ENCODE assay signal across 1 cellular context in genomic region chr20:10434832-10435812, GRCh38.
TF ChIP-seq lines count a peak whose summit lies in the region.

TSS of gene SLX4IP (plus strand) at chr20:10435305. CDS start at chr20:10458205, 22,900 bp downstream.

TF ChIP-seq in HepG2, 621 proteins besides CTCF, POLR2A, EP300 and RAD21 (continued from another document and continues in another):
- TF ChIP-seq, protein P1, sequence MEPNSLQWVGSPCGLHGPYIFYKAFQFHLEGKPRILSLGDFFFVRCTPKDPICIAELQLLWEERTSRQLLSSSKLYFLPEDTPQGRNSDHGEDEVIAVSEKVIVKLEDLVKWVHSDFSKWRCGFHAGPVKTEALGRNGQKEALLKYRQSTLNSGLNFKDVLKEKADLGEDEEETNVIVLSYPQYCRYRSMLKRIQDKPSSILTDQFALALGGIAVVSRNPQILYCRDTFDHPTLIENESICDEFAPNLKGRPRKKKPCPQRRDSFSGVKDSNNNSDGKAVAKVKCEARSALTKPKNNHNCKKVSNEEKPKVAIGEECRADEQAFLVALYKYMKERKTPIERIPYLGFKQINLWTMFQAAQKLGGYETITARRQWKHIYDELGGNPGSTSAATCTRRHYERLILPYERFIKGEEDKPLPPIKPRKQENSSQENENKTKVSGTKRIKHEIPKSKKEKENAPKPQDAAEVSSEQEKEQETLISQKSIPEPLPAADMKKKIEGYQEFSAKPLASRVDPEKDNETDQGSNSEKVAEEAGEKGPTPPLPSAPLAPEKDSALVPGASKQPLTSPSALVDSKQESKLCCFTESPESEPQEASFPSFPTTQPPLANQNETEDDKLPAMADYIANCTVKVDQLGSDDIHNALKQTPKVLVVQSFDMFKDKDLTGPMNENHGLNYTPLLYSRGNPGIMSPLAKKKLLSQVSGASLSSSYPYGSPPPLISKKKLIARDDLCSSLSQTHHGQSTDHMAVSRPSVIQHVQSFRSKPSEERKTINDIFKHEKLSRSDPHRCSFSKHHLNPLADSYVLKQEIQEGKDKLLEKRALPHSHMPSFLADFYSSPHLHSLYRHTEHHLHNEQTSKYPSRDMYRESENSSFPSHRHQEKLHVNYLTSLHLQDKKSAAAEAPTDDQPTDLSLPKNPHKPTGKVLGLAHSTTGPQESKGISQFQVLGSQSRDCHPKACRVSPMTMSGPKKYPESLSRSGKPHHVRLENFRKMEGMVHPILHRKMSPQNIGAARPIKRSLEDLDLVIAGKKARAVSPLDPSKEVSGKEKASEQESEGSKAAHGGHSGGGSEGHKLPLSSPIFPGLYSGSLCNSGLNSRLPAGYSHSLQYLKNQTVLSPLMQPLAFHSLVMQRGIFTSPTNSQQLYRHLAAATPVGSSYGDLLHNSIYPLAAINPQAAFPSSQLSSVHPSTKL (CRISPR knock-in tag; IDR thresholded peaks at IDR 0.05) = peak; percentile 74
- TF ChIP-seq ZNF430 (CRISPR knock-in tag; IDR thresholded peaks at IDR 0.05) = peak; percentile 72; the same call in 1 of the 2 replicates
- peak; percentile 46; the same call in 1 of the 2 replicates for TF ChIP-seq ZNF431 (CRISPR knock-in tag; IDR thresholded peaks at IDR 0.05; ENCODE audit: borderline replicate concordance, low read depth)
- 0 out of 2 replicates have a peak, but pooled peaks have one; percentile 50 for TF ChIP-seq ZNF292 (CRISPR knock-in tag; IDR thresholded peaks at IDR 0.05; ENCODE audit: borderline replicate concordance, low read depth)
- TF ChIP-seq, protein P2, sequence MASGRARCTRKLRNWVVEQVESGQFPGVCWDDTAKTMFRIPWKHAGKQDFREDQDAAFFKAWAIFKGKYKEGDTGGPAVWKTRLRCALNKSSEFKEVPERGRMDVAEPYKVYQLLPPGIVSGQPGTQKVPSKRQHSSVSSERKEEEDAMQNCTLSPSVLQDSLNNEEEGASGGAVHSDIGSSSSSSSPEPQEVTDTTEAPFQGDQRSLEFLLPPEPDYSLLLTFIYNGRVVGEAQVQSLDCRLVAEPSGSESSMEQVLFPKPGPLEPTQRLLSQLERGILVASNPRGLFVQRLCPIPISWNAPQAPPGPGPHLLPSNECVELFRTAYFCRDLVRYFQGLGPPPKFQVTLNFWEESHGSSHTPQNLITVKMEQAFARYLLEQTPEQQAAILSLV (CRISPR knock-in tag; IDR thresholded peaks at IDR 0.05; ENCODE audit: borderline replicate concordance) = peak; percentile 58; the same call in 1 of the 2 replicates
- peak; percentile 97 for TF ChIP-seq ELF1 (CRISPR knock-in tag; IDR thresholded peaks at IDR 0.05)
- TF ChIP-seq ZNF547 (CRISPR knock-in tag; IDR thresholded peaks at IDR 0.05) = peak; percentile 26
- TF ChIP-seq ZNF501 (CRISPR knock-in tag; IDR thresholded peaks at IDR 0.05) = peak; percentile 99
- TF ChIP-seq DMAP1 (CRISPR knock-in tag; IDR thresholded peaks at IDR 0.05) = no peak; the same call in 1 of the 2 replicates
- peak; percentile 34 for TF ChIP-seq ASH2L (IDR thresholded peaks at IDR 0.05; ENCODE audit: insufficient read length, low read depth, low read length)
- peak; percentile 64; the same call in 1 of the 2 replicates for TF ChIP-seq ZNF563 (CRISPR knock-in tag; IDR thresholded peaks at IDR 0.05)
- TF ChIP-seq SRSF1 (optimal IDR thresholded peaks at IDR 0.05; ENCODE audit: low read depth, low read length) = peak; percentile 96
- TF ChIP-seq ERF (CRISPR knock-in tag; IDR thresholded peaks at IDR 0.05) = peak; percentile 27; the same call in 1 of the 2 replicates
- TF ChIP-seq ZNF274 (CRISPR knock-in tag; IDR thresholded peaks at IDR 0.05) = peak; percentile 71
- peak; percentile 71; the same call in 1 of the 2 replicates for TF ChIP-seq HDAC6 (IDR thresholded peaks at IDR 0.05; ENCODE audit: low read depth, low read length)
- no peak for TF ChIP-seq ZNF629 (CRISPR knock-in tag; conservative IDR thresholded peaks at IDR 0.05)
- peak; percentile 74; the same call in 1 of the 2 replicates for TF ChIP-seq E2F5 (CRISPR knock-in tag; conservative IDR thresholded peaks at IDR 0.05)
- TF ChIP-seq, protein P3, sequence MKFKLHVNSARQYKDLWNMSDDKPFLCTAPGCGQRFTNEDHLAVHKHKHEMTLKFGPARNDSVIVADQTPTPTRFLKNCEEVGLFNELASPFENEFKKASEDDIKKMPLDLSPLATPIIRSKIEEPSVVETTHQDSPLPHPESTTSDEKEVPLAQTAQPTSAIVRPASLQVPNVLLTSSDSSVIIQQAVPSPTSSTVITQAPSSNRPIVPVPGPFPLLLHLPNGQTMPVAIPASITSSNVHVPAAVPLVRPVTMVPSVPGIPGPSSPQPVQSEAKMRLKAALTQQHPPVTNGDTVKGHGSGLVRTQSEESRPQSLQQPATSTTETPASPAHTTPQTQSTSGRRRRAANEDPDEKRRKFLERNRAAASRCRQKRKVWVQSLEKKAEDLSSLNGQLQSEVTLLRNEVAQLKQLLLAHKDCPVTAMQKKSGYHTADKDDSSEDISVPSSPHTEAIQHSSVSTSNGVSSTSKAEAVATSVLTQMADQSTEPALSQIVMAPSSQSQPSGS (CRISPR knock-in tag; IDR thresholded peaks at IDR 0.05) = peak; percentile 57; the same call in 1 of the 2 replicates
- TF ChIP-seq ZFP62 (CRISPR knock-in tag; IDR thresholded peaks at IDR 0.05) = 0 out of 2 replicates have a peak, but pooled peaks have one; percentile 50
- TF ChIP-seq TSC22D2 (CRISPR knock-in tag; IDR thresholded peaks at IDR 0.05; ENCODE audit: borderline replicate concordance) = peak; percentile 16; the same call in 1 of the 2 replicates
- TF ChIP-seq TBX2 (CRISPR knock-in tag; IDR thresholded peaks at IDR 0.05; ENCODE audit: borderline replicate concordance) = peak; percentile 65
- peak; percentile 86; the same call in 1 of the 2 replicates for TF ChIP-seq NAIF1 (CRISPR knock-in tag; IDR thresholded peaks at IDR 0.05; ENCODE audit: borderline replicate concordance)
- TF ChIP-seq HNRNPL (IDR thresholded peaks at IDR 0.05; ENCODE audit: low read depth, low read length) = 0 out of 2 replicates have a peak, but pooled peaks have one; percentile 79
- TF ChIP-seq, protein P4, sequence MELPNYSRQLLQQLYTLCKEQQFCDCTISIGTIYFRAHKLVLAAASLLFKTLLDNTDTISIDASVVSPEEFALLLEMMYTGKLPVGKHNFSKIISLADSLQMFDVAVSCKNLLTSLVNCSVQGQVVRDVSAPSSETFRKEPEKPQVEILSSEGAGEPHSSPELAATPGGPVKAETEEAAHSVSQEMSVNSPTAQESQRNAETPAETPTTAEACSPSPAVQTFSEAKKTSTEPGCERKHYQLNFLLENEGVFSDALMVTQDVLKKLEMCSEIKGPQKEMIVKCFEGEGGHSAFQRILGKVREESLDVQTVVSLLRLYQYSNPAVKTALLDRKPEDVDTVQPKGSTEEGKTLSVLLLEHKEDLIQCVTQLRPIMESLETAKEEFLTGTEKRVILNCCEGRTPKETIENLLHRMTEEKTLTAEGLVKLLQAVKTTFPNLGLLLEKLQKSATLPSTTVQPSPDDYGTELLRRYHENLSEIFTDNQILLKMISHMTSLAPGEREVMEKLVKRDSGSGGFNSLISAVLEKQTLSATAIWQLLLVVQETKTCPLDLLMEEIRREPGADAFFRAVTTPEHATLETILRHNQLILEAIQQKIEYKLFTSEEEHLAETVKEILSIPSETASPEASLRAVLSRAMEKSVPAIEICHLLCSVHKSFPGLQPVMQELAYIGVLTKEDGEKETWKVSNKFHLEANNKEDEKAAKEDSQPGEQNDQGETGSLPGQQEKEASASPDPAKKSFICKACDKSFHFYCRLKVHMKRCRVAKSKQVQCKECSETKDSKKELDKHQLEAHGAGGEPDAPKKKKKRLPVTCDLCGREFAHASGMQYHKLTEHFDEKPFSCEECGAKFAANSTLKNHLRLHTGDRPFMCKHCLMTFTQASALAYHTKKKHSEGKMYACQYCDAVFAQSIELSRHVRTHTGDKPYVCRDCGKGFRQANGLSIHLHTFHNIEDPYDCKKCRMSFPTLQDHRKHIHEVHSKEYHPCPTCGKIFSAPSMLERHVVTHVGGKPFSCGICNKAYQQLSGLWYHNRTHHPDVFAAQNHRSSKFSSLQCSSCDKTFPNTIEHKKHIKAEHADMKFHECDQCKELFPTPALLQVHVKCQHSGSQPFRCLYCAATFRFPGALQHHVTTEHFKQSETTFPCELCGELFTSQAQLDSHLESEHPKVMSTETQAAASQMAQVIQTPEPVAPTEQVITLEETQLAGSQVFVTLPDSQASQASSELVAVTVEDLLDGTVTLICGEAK (IDR thresholded peaks at IDR 0.05) = no peak
- TF ChIP-seq, protein P4 (CRISPR knock-in tag; IDR thresholded peaks at IDR 0.05) = peak; percentile 90
- no peak for TF ChIP-seq SRSF4 (IDR thresholded peaks at IDR 0.05; ENCODE audit: low read depth, low read length, poor library complexity, severe bottlenecking)
- TF ChIP-seq ZNF891 (CRISPR knock-in tag; IDR thresholded peaks at IDR 0.05) = peak; percentile 59; the same call in 1 of the 2 replicates
- TF ChIP-seq ZNF143 (CRISPR knock-in tag; IDR thresholded peaks at IDR 0.05) = peak; percentile 92
- TF ChIP-seq KDM5B (CRISPR knock-in tag; IDR thresholded peaks at IDR 0.05; ENCODE audit: borderline replicate concordance) = peak; percentile 73
- TF ChIP-seq PHF21A (CRISPR knock-in tag; IDR thresholded peaks at IDR 0.05) = peak; percentile 76
- no peak for TF ChIP-seq ADNP (CRISPR knock-in tag; IDR thresholded peaks at IDR 0.05)
- TF ChIP-seq ZNF44 (CRISPR knock-in tag; IDR thresholded peaks at IDR 0.05) = peak; percentile 65; the same call in 1 of the 2 replicates
- peak; percentile 86; the same call in 1 of the 2 replicates for TF ChIP-seq TP53 (CRISPR knock-in tag; conservative IDR thresholded peaks at IDR 0.05)
- peak; percentile 98 for TF ChIP-seq ZFAT (CRISPR knock-in tag; conservative IDR thresholded peaks at IDR 0.05)
- TF ChIP-seq FOXA3 (CRISPR knock-in tag; IDR thresholded peaks at IDR 0.05) = peak; percentile 79
- peak; percentile 88 for TF ChIP-seq PITX1 (CRISPR knock-in tag; IDR thresholded peaks at IDR 0.05)
- peak; percentile 85 for TF ChIP-seq SPEN (CRISPR knock-in tag; IDR thresholded peaks at IDR 0.05; ENCODE audit: low read depth)
- TF ChIP-seq ZNF792 (CRISPR knock-in tag; IDR thresholded peaks at IDR 0.05) = peak; percentile 73; the same call in 1 of the 2 replicates
- no peak for TF ChIP-seq ZNF737 (CRISPR knock-in tag; IDR thresholded peaks at IDR 0.05; ENCODE audit: borderline replicate concordance)
- no peak for TF ChIP-seq SRSF9 (IDR thresholded peaks at IDR 0.05; ENCODE audit: borderline replicate concordance, insufficient read depth, low read depth, low read length, poor library complexity, severe bottlenecking)
- TF ChIP-seq ZBTB1 (CRISPR knock-in tag; IDR thresholded peaks at IDR 0.05; ENCODE audit: borderline replicate concordance) = no peak
- peak; percentile 62; the same call in 1 of the 2 replicates for TF ChIP-seq POGK (CRISPR knock-in tag; conservative IDR thresholded peaks at IDR 0.05)
- TF ChIP-seq KDM3A (CRISPR knock-in tag; IDR thresholded peaks at IDR 0.05; ENCODE audit: low read depth) = peak; percentile 32
- TF ChIP-seq ZNF543 (CRISPR knock-in tag; IDR thresholded peaks at IDR 0.05) = peak; percentile 36; the same call in 1 of the 2 replicates
- no peak for TF ChIP-seq PBX3 (CRISPR knock-in tag; IDR thresholded peaks at IDR 0.05; ENCODE audit: borderline replicate concordance)
